Comparison of ENCODE assay signal across 8 cellular contexts in the genomic region with DNA sequence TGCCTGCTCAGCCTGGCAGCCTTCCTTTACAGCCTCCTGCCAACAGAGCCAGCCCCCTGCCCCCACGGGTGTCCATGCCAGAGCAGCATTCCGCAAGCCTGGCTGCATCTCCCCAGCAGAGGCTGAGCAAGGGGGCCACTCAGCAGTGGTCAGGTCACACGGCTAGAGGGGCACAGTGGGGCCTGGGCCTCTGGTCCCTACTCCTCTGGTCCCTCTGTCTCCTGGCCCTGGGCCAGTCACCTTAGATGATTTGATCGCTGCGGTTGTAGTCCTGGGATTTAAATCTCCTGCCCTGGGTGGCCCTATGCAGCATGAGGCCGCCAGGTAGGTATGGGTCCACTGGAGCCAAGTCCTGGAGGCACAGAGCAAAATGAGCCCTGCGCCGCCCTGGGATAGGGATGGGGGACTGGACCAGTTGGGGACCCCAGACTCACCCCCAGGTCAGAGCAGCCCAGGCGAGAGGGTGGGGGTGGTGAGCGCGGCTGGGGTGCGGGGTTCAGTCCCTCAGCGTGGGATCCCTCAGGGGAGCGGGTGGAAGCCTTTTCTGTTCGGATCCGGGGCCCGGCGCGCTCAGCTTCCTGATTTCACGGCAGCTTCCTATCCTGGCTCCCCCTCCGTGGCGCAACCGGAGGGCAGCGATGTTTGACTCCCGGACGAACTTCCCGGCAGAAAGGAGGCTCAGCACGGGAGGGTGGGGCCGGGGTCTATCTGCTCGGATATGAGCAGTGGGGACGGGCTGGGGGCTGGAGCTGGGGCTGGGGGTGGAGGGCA. TPM values are rescaled to one million over a fixed set of nuclear protein-coding genes. Genes with fewer than 3 reads are reported as not detected.
A peak's percentile ranks its signal among the peaks of the same experiment; 100 is the strongest.
DNase-seq lines count a peak whose midpoint lies in the region; ATAC-seq and TF ChIP-seq lines count a peak whose summit lies in the region.

A gene (plus strand): TSS at position 138 of the 771 bp plus-strand sequence. CDS start 4,659 bp downstream, outside the sequence.

- WGBS in ovary, 3 donors = 1 to 5% (median 2%) methylated on average over 8 to 31 of the region's 31 CpGs

- H3K36me3 ChIP-seq in ovary = no peaks in the 10 kb centered on the region

- H3K4me3 ChIP-seq in ovary = peak within 1 kb of the TSS; percentile 88

- H3K4me1 ChIP-seq in ovary (ENCODE audit: insufficient read depth) = peaks cover 16% of the 10 kb centered on the region

- intact Hi-C loops in left cardiac atrium (cut with DNase I) = no loop called here
- intact Hi-C loops in ovary (cut with DNase I) = loop anchor here in 2 of 4 donors (5.0 to 10.0 kb wide), 2 partner anchors 51 to 91 kb away; a partner anchor contains a TSS

- TF ChIP-seq CTCF in ovary (IDR thresholded peaks at IDR 0.05) = no peak

- DNase-seq in ELR (ENCODE audit: low read depth) (peak; percentile 54), KG1 (lab: John Stamatoyannopoulos, UW) (peak; percentile 32), amniotic epithelial cell (ENCODE audit: low read depth) (peak; percentile 45), left cardiac atrium (peak; percentile 82), ovary (peak; percentile 33 to 71 (median 66)), COLO829 (ENCODE audit: low spot score) (no peak), NCI-H1436 (lab: John Stamatoyannopoulos, UW) (no peak), GOT3 (lab: John Stamatoyannopoulos, UW) (no peak)

- no peaks in the 10 kb centered on the region for H3K27me3 ChIP-seq in ovary

- ATAC-seq in left cardiac atrium = peak; percentile 33 to 54

- H3K27ac ChIP-seq in ovary = peak within 1 kb of the TSS; percentile 95 to 98

- no peaks in the 10 kb centered on the region for H3K9me3 ChIP-seq in ovary

- TF ChIP-seq EP300 in ovary (IDR thresholded peaks at IDR 0.05) = no peak

- no peak for TF ChIP-seq POLR2A in ovary (IDR thresholded peaks at IDR 0.05)

RNA-seq across cellular contexts. Expression of the gene that starts here (rescaled TPM):
- total RNA-seq in left cardiac atrium = 100 to 1,000 TPM in 1 of 2 donors, 10 to 100 TPM in 1; 68.5 to 108 TPM
- 10 to 100 TPM; 14.1 to 41.9 (median 35.1) TPM for total RNA-seq in ovary
- 10 to 100 TPM in 1 of 2 donors, 1 to 10 TPM in 1; 7.7 to 18.8 TPM for polyA plus RNA-seq in ovary

Comparison
In these comparisons a context has a peak if more than half of its experiments do, and no peak if none do; other contexts are left out.
1. DNase-seq: peak in ELR (single experiment), KG1 (single experiment), amniotic epithelial cell (single experiment), left cardiac atrium (single experiment) and ovary (5 of 5); none in COLO829 (single experiment), NCI-H1436 (single experiment) and GOT3 (single experiment).